In the genomic region with DNA sequence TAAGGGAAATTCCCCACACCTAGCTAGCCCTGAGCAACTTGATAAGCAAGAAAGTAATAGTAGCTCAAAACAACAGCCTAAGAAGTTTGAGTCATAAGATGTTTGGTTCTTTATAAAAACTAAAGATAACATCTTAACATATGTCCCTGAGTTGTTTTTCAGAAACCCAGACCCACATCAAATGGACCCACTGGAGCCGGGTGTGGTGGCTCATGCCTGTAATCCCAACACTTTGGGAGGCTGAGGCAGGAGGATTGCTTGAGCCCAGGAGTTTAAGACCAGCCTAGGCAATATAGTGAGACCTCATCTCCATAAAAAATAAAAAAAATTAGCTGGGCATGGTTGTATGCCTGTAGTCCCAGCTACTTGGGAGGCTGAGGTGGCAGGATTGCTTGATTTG, we compare ENCODE assay signal across 1 cellular context.
TF ChIP-seq lines count a peak whose summit lies in the region.

No MANE protein-coding gene starts in this region.

TF ChIP-seq in HepG2, 621 proteins besides CTCF, POLR2A, EP300 and RAD21:
- 0 out of 2 replicates have a peak, but pooled peaks have one; percentile 21 for TF ChIP-seq ZNF709 (CRISPR knock-in tag; IDR thresholded peaks at IDR 0.05)
TF ChIP-seq in HepG2: peak in this region for 1; not testable (repeated sequence) for 620.
